Comparison of ENCODE assay signal across 32 cellular contexts in genomic region chr4:107270614-107271013, GRCh38.
"Had no signal": no experiment of that assay in that cellular context is flagged by ENCODE, and none has a peak within 500 bp of the region (broad histone marks: within the 10 kb centered on the region; RNA-seq: fewer than 3 reads in every experiment).

No MANE protein-coding gene starts in this region.

- H3K27ac ChIP-seq: brain microvascular endothelial cell, esophagus muscularis mucosa, gastroesophageal sphincter had no signal

- H3K4me1 ChIP-seq: esophagus muscularis mucosa, gastroesophageal sphincter had no signal

- H3K27me3 Mint-ChIP-seq: activated CD4-positive, alpha-beta memory T cell treated with anti-CD3 and anti-CD28 coated beads, Interleukin-2, amount 10 ng/mL, durations not matched to agents 7 days and 5 days; central memory CD8-positive, alpha-beta T cell; effector memory CD8-positive, alpha-beta T cell had no signal

- H3K27me3 ChIP-seq: brain microvascular endothelial cell, esophagus muscularis mucosa, gastroesophageal sphincter had no signal

- H3K9me3 Mint-ChIP-seq: activated CD4-positive, alpha-beta memory T cell treated with anti-CD3 and anti-CD28 coated beads, Interleukin-2, amount 10 ng/mL, durations not matched to agents 7 days and 5 days; activated CD4-positive, alpha-beta T cell treated with anti-CD3 and anti-CD28 coated beads, Interleukin-2, amount 10 ng/mL, durations not matched to agents 7 days and 5 days; activated naive CD4-positive, alpha-beta T cell treated with anti-CD3 and anti-CD28 coated beads for 36 hours; activated naive CD4-positive, alpha-beta T cell treated with anti-CD3 and anti-CD28 coated beads, Interleukin-2, amount 50 U/mL, for 24 hours; activated naive CD8-positive, alpha-beta T cell treated with anti-CD3 and anti-CD28 coated beads, Interleukin-2, amount 50 U/mL, for 24 hours; activated T-cell treated with anti-CD3 and anti-CD28 coated beads, Interleukin-2, amount 50 U/mL, for 4 hours; activated T-helper 1 cell treated with anti-CD3 and anti-CD28 coated beads, Interleukin-12 subunit alpha, Interleukin-12 subunit beta, Interleukin-2, Interleukin-4 antibody, amounts not matched to agents 30 ng/mL and 10 ng/mL and 1 ng/mL, durations not matched to agents 14 hours and 24 hours and 36 hours; activated T-helper 2 cell treated with anti-CD3 and anti-CD28 coated beads, Interferon-gamma antibody, Interleukin-2, Interleukin-4, amounts not matched to agents 10 μg/mL and 5 μg/mL and 100 μg/mL, durations not matched to agents 14 hours and 24 hours and 36 hours had no signal

- H3K36me3 Mint-ChIP-seq: activated naive CD4-positive, alpha-beta T cell treated with anti-CD3 and anti-CD28 coated beads, Interleukin-2, amount 50 U/mL, for 24 hours; activated naive CD8-positive, alpha-beta T cell treated with anti-CD3 and anti-CD28 coated beads for 36 hours had no signal

- H3K27ac Mint-ChIP-seq: activated CD4-positive, alpha-beta memory T cell treated with anti-CD3 and anti-CD28 coated beads, Interleukin-2, amount 10 ng/mL, durations not matched to agents 7 days and 5 days; activated CD4-positive, alpha-beta T cell treated with anti-CD3 and anti-CD28 coated beads, Interleukin-2, amount 10 ng/mL, durations not matched to agents 7 days and 5 days; activated naive CD4-positive, alpha-beta T cell treated with anti-CD3 and anti-CD28 coated beads for 36 hours; activated naive CD4-positive, alpha-beta T cell treated with anti-CD3 and anti-CD28 coated beads, Interleukin-2, amount 50 U/mL, for 24 hours; activated naive CD8-positive, alpha-beta T cell treated with anti-CD3 and anti-CD28 coated beads for 36 hours; activated naive CD8-positive, alpha-beta T cell treated with anti-CD3 and anti-CD28 coated beads, Interleukin-2, amount 50 U/mL, for 24 hours; activated T-helper 1 cell treated with anti-CD3 and anti-CD28 coated beads, Interleukin-12 subunit alpha, Interleukin-12 subunit beta, Interleukin-2, Interleukin-4 antibody, amounts not matched to agents 30 ng/mL and 10 ng/mL and 1 ng/mL, durations not matched to agents 14 hours and 24 hours and 36 hours; activated T-helper 2 cell treated with anti-CD3 and anti-CD28 coated beads, Interferon-gamma antibody, Interleukin-2, Interleukin-4, amounts not matched to agents 10 μg/mL and 5 μg/mL and 100 μg/mL, durations not matched to agents 14 hours and 24 hours and 36 hours; effector memory CD8-positive, alpha-beta T cell had no signal

- H3K4me1 Mint-ChIP-seq: activated CD4-positive, alpha-beta memory T cell treated with anti-CD3 and anti-CD28 coated beads, Interleukin-2, amount 10 ng/mL, durations not matched to agents 7 days and 5 days; activated CD4-positive, alpha-beta T cell treated with anti-CD3 and anti-CD28 coated beads, Interleukin-2, amount 10 ng/mL, durations not matched to agents 7 days and 5 days; activated naive CD4-positive, alpha-beta T cell treated with anti-CD3 and anti-CD28 coated beads, Interleukin-2, amount 50 U/mL, for 24 hours; activated naive CD8-positive, alpha-beta T cell treated with anti-CD3 and anti-CD28 coated beads for 36 hours; activated naive CD8-positive, alpha-beta T cell treated with anti-CD3 and anti-CD28 coated beads, Interleukin-2, amount 50 U/mL, for 24 hours; central memory CD8-positive, alpha-beta T cell had no signal

- H3K36me3 ChIP-seq: brain microvascular endothelial cell, esophagus muscularis mucosa, gastroesophageal sphincter had no signal

- H3K4me3 ChIP-seq: esophagus muscularis mucosa, gastroesophageal sphincter had no signal

- ATAC-seq: activated naive CD8-positive, alpha-beta T cell treated with anti-CD3 and anti-CD28 coated beads, Interleukin-2, amount 50 U/mL, for 24 hours; effector memory CD8-positive, alpha-beta T cell; gastroesophageal sphincter; SK-N-SH treated with all-trans-retinoic acid at 6 μM for 48 hours had no signal

- DNase-seq: activated CD4-positive, alpha-beta memory T cell treated with anti-CD3 and anti-CD28 coated beads, Interleukin-2, amount 10 ng/mL, durations not matched to agents 7 days and 5 days; activated CD4-positive, alpha-beta T cell treated with anti-CD3 and anti-CD28 coated beads for 4 hours; activated CD4-positive, alpha-beta T cell treated with anti-CD3 and anti-CD28 coated beads, Interleukin-2, amount 10 ng/mL, durations not matched to agents 7 days and 5 days; activated CD4-positive, alpha-beta T cell treated with anti-CD3 and anti-CD28 coated beads, Interleukin-2, amount 50 U/mL, for 4 hours; activated CD4-positive, CD25-positive, alpha-beta regulatory T cell; activated CD4-positive, CD25-positive, alpha-beta regulatory T cell treated with anti-CD3 and anti-CD28 coated beads, Interleukin-2, amount 50 U/mL, for 72 hours; activated CD8-positive, alpha-beta memory T cell treated with anti-CD3 and anti-CD28 coated beads, Interleukin-2, amount 50 U/mL, for 48 hours; activated effector memory CD4-positive, alpha-beta T cell treated with anti-CD3 and anti-CD28 coated beads, Interleukin-2, amount 50 U/mL, for 16 hours; activated naive CD4-positive, alpha-beta T cell treated with anti-CD3 and anti-CD28 coated beads for 36 hours; activated naive CD8-positive, alpha-beta T cell treated with anti-CD3 and anti-CD28 coated beads for 36 hours; activated naive CD8-positive, alpha-beta T cell treated with anti-CD3 and anti-CD28 coated beads, Interleukin-2, amount 50 U/mL, for 24 hours; activated T-cell treated with anti-CD3 and anti-CD28 coated beads for 4 hours; activated T-cell treated with anti-CD3 and anti-CD28 coated beads, Interleukin-2, amount 50 U/mL, for 4 hours; brain microvascular endothelial cell; cortex of kidney; dermis blood vessel endothelial cell; effector CD4-positive, alpha-beta T cell; effector memory CD8-positive, alpha-beta T cell; erythroblast; foreskin melanocyte; T-helper 1 cell; T-helper 2 cell had no signal

- H3K4me3 Mint-ChIP-seq: activated CD4-positive, alpha-beta memory T cell treated with anti-CD3 and anti-CD28 coated beads, Interleukin-2, amount 10 ng/mL, durations not matched to agents 7 days and 5 days; activated CD4-positive, alpha-beta T cell treated with anti-CD3 and anti-CD28 coated beads, Interleukin-2, amount 10 ng/mL, durations not matched to agents 7 days and 5 days; activated naive CD4-positive, alpha-beta T cell treated with anti-CD3 and anti-CD28 coated beads for 36 hours; activated naive CD4-positive, alpha-beta T cell treated with anti-CD3 and anti-CD28 coated beads, Interleukin-2, amount 50 U/mL, for 24 hours; activated naive CD8-positive, alpha-beta T cell treated with anti-CD3 and anti-CD28 coated beads for 36 hours; activated naive CD8-positive, alpha-beta T cell treated with anti-CD3 and anti-CD28 coated beads, Interleukin-2, amount 50 U/mL, for 24 hours; activated T-cell treated with anti-CD3 and anti-CD28 coated beads, Interleukin-2, amount 50 U/mL, for 4 hours; activated T-helper 1 cell treated with anti-CD3 and anti-CD28 coated beads, Interleukin-12 subunit alpha, Interleukin-12 subunit beta, Interleukin-2, Interleukin-4 antibody, amounts not matched to agents 30 ng/mL and 10 ng/mL and 1 ng/mL, durations not matched to agents 14 hours and 24 hours and 36 hours; central memory CD8-positive, alpha-beta T cell; effector memory CD8-positive, alpha-beta T cell had no signal

- H3K9me3 ChIP-seq: esophagus muscularis mucosa, gastroesophageal sphincter had no signal

- FAIRE-seq: astrocyte, bronchial epithelial cell, colon had no signal
